Comparison of ENCODE assay signal across 14 cellular contexts in genomic region chr6:105485456-105485855, GRCh38.
DNase-seq lines count a peak whose midpoint lies in the region; ATAC-seq and TF ChIP-seq lines count a peak whose summit lies in the region.
"Had no signal": no experiment of that assay in that cellular context is flagged by ENCODE, and none has a peak within 500 bp of the region (broad histone marks: within the 10 kb centered on the region; RNA-seq: fewer than 3 reads in every experiment).

No MANE protein-coding gene starts in this region.

- peak overlapping the region in 1 of 2 donors; percentile 40 for H3K27ac Mint-ChIP-seq in T-cell
- no peak overlapping the region for H3K27ac Mint-ChIP-seq in activated T-cell treated with anti-CD3 and anti-CD28 coated beads, Interleukin-2, amount 50 U/mL, for 72 hours

- intact Hi-C loops in cardiac septum (cut with DNase I), result loop anchor here (5.0 to 10.0 kb wide), 5 partner anchors 122 to 809 kb away; partner anchors contain the start of gene PRDM1

- H3K4me1 Mint-ChIP-seq in T-cell, result peaks cover 16 to 34% (median 19%) of the 10 kb centered on the region in 3 donors
- peaks cover 28% of the 10 kb centered on the region for H3K4me1 Mint-ChIP-seq in activated T-cell treated with anti-CD3 and anti-CD28 coated beads, Interleukin-2, amount 50 U/mL, for 72 hours (ENCODE audit: low read depth)

- H3K4me3 Mint-ChIP-seq in T-cell, result peak overlapping the region in 2 of 3 donors; percentile 10 to 14
- H3K4me3 Mint-ChIP-seq in activated T-cell treated with anti-CD3 and anti-CD28 coated beads, Interleukin-2, amount 50 U/mL, for 72 hours, result peak overlapping the region in 1 of 2 donors; percentile 13
- H3K4me3 Mint-ChIP-seq: activated T-helper 1 cell treated with anti-CD3 and anti-CD28 coated beads, Interleukin-12 subunit alpha, Interleukin-12 subunit beta, Interleukin-2, Interleukin-4 antibody, amounts not matched to agents 30 ng/mL and 10 ng/mL and 1 ng/mL, durations not matched to agents 14 hours and 24 hours and 36 hours; naive B cell had no signal

- POLR2A ChIA-PET in T-cell (lab: Charles Lee), result no interaction called here

- DNase-seq in GM12865 (ENCODE audit: low read depth) (peak; percentile 56), T-cell (no peak), amniotic stem cell (lab: John Stamatoyannopoulos, UW) (no peak), GDM1 (lab: John Stamatoyannopoulos, UW) (no peak), cardiac septum (ENCODE audit: low spot score) (no peak)
- no peak for DNase-seq in activated T-cell treated with anti-CD3 and anti-CD28 coated beads, Interleukin-2, amount 50 U/mL, for 72 hours
- DNase-seq: dorsolateral prefrontal cortex; naive B cell; stimulated activated CD4-positive, alpha-beta T cell treated with anti-CD3 and anti-CD28 coated beads, Interleukin-1b, Interleukin-23, amount 100 ng/mL, for 48 hours; uterus had no signal

- ATAC-seq in GM19467 (IDR thresholded peaks at IDR 0.05; ENCODE audit: unreplicated experiment) (peak; percentile 47), HG03280 (IDR thresholded peaks at IDR 0.05; ENCODE audit: unreplicated experiment) (peak; percentile 66), T-cell (replicated peaks in 1 of 4) (no peak)
- ATAC-seq in activated T-cell treated with anti-CD3 and anti-CD28 coated beads, Interleukin-2, amount 50 U/mL, for 72 hours (replicated peaks in 1 of 2), result no peak

- CTCF ChIA-PET in T-cell (lab: Charles Lee), result interaction anchor here (0.6 to 3.5 kb wide), 6 partner anchors 53 to 738 kb away, joined by 3 to 35 read pairs (median 6); no protein-coding TSS in a partner anchor

- no peaks in the 10 kb centered on the region for H3K9me3 Mint-ChIP-seq in T-cell
- H3K9me3 Mint-ChIP-seq in activated T-cell treated with anti-CD3 and anti-CD28 coated beads, Interleukin-2, amount 50 U/mL, for 72 hours, result no peaks in the 10 kb centered on the region
- H3K9me3 Mint-ChIP-seq: naive B cell had no signal

- no peaks in the 10 kb centered on the region for H3K36me3 Mint-ChIP-seq in T-cell
- H3K36me3 Mint-ChIP-seq in activated T-cell treated with anti-CD3 and anti-CD28 coated beads, Interleukin-2, amount 50 U/mL, for 72 hours (ENCODE audit: insufficient read depth in 2 of 2), result no peaks in the 10 kb centered on the region
- H3K36me3 Mint-ChIP-seq: naive B cell had no signal

- TF ChIP-seq CTCF in GM12865 (IDR thresholded peaks at IDR 0.05; ENCODE audit: insufficient read depth, low read depth, low read length, missing control alignments), result no peak

- H3K4me3 ChIP-seq in GM12865 (ENCODE audit: low read depth, low read length), result no peak overlapping the region
- H3K4me3 ChIP-seq: HAP-1, uterus had no signal

- peaks cover 1 to 6% of the 10 kb centered on the region in 2 donors for H3K27me3 Mint-ChIP-seq in T-cell
- H3K27me3 Mint-ChIP-seq in activated T-cell treated with anti-CD3 and anti-CD28 coated beads, Interleukin-2, amount 50 U/mL, for 72 hours (ENCODE audit: low read depth), result peaks cover 14% of the 10 kb centered on the region

Comparison
In these comparisons a context has a peak if more than half of its experiments do, and no peak if none do; other contexts are left out.
1. ATAC-seq: peak in GM19467 (single experiment) and HG03280 (single experiment); none in T-cell (0 of 4) and activated T-cell treated with anti-CD3 and anti-CD28 coated beads, Interleukin-2, amount 50 U/mL, for 72 hours (0 of 2).